Comparison of ENCODE assay signal across 8 cellular contexts in genomic region chr1:32291708-32292508, GRCh38. TPM values are rescaled to one million over a fixed set of nuclear protein-coding genes. Genes with fewer than 3 reads are reported as not detected.
DNase-seq lines count a peak whose midpoint lies in the region; ATAC-seq and TF ChIP-seq lines count a peak whose summit lies in the region.

HDAC1 (plus strand) TSS chr1:32292083; CDS start chr1:32292170, 87 bp downstream.

- no peaks in the 10 kb centered on the region for H3K27me3 Mint-ChIP-seq in activated naive CD8-positive, alpha-beta T cell
- H3K27me3 Mint-ChIP-seq in glutamatergic neuron (ENCODE audit: unreplicated experiment): peaks cover 4% of the 10 kb centered on the region

- peak within 1 kb of the TSS; percentile 98 for H3K4me3 Mint-ChIP-seq in activated naive CD8-positive, alpha-beta T cell
- H3K4me3 Mint-ChIP-seq in glutamatergic neuron (ENCODE audit: unreplicated experiment): peak within 1 kb of the TSS; percentile 96

- H3K36me3 Mint-ChIP-seq in activated naive CD8-positive, alpha-beta T cell: peaks cover 3% of the 10 kb centered on the region
- no peaks in the 10 kb centered on the region for H3K36me3 Mint-ChIP-seq in glutamatergic neuron (ENCODE audit: unreplicated experiment)

- intact Hi-C loops in testis (cut with DNase I; ENCODE audit: low total_unique reads): no loop called here

- H3K27ac Mint-ChIP-seq in activated naive CD8-positive, alpha-beta T cell: peak within 1 kb of the TSS; percentile 99
- peak within 1 kb of the TSS; percentile 79 for H3K27ac Mint-ChIP-seq in glutamatergic neuron (ENCODE audit: unreplicated experiment)

- DNase-seq in NCI-H1105 treated with DMSO at 0.1 percent for 48 hours (lab: John Stamatoyannopoulos, UW): peak; percentile 94
- peak; percentile 95 for DNase-seq in SKM-1 treated with dmso at 0.1 percent for 144 hours (lab: John Stamatoyannopoulos, UW; ENCODE audit: unreplicated experiment)
- DNase-seq in glutamatergic neuron: peak; percentile 81
- DNase-seq in osteoblast (ENCODE audit: insufficient read length, low spot score, missing footprints): peak; percentile 97
- DNase-seq in testis: peak; percentile 98

- H2AFZ ChIP-seq in osteoblast (ENCODE audit: low read length): peak within 1 kb of the TSS; percentile 99

- H3K4me2 ChIP-seq in osteoblast (ENCODE audit: insufficient read depth, low read length): peak within 1 kb of the TSS; percentile 92

- peaks cover 9% of the 10 kb centered on the region for H4K20me1 ChIP-seq in osteoblast (ENCODE audit: insufficient read depth, low read length)

- peak within 1 kb of the TSS; percentile 98 for H3K4me3 ChIP-seq in osteoblast (ENCODE audit: insufficient read depth, low read length)
- H3K4me3 ChIP-seq in testis: peak within 1 kb of the TSS; percentile 96 to 98

- H3K9me3 ChIP-seq in osteoblast (ENCODE audit: low read depth, low read length) (no peaks in the 10 kb centered on the region), testis (no peaks in the 10 kb centered on the region)

- peak; percentile 95 for ATAC-seq in HG02642 (IDR thresholded peaks at IDR 0.05; ENCODE audit: poor library complexity, unreplicated experiment)

- TF ChIP-seq CTCF in glutamatergic neuron (IDR thresholded peaks at IDR 0.05; ENCODE audit: partially characterized antibody, unreplicated experiment) (no peak), osteoblast (IDR thresholded peaks at IDR 0.05; ENCODE audit: extremely low read depth, low read depth, low read length) (no peak), testis (IDR thresholded peaks at IDR 0.05) (no peak)

- H3K27ac ChIP-seq in osteoblast (ENCODE audit: low read depth, low read length) (peak within 1 kb of the TSS; percentile 72), testis (peak within 1 kb of the TSS; percentile 89 to 90)

- WGBS in testis, 2 donors: 1% methylated on average over 17 to 50 of the region's 64 CpGs

- H3K27me3 ChIP-seq in osteoblast (ENCODE audit: insufficient read depth, low read length): no peaks in the 10 kb centered on the region
- no peaks in the 10 kb centered on the region for H3K27me3 ChIP-seq in testis

- H3K4me1 ChIP-seq in osteoblast (ENCODE audit: insufficient read depth, low read length): peaks cover 11% of the 10 kb centered on the region
- H3K4me1 ChIP-seq in testis: no peaks in the 10 kb centered on the region

- H3K79me2 ChIP-seq in osteoblast (ENCODE audit: insufficient read depth, low read length): peaks cover 37% of the 10 kb centered on the region

- TF ChIP-seq POLR2A in GM10847 (IDR thresholded peaks at IDR 0.05; ENCODE audit: extremely low read depth, insufficient read length) (peak; percentile 80), testis (IDR thresholded peaks at IDR 0.05) (no peak)

- H3K9me3 Mint-ChIP-seq in activated naive CD8-positive, alpha-beta T cell (ENCODE audit: low read depth): no peaks in the 10 kb centered on the region
- peaks cover 4% of the 10 kb centered on the region for H3K9me3 Mint-ChIP-seq in glutamatergic neuron (ENCODE audit: unreplicated experiment)

- H3K4me1 Mint-ChIP-seq in activated naive CD8-positive, alpha-beta T cell (ENCODE audit: low read depth): peaks cover 46% of the 10 kb centered on the region
- H3K4me1 Mint-ChIP-seq in glutamatergic neuron (ENCODE audit: low read depth, unreplicated experiment): no peaks in the 10 kb centered on the region

- no peaks in the 10 kb centered on the region for H3K36me3 ChIP-seq in osteoblast (ENCODE audit: insufficient read depth, low read length)
- H3K36me3 ChIP-seq in testis (ENCODE audit: low read depth, missing control alignments): no peaks in the 10 kb centered on the region

RNA-seq across cellular contexts. Expression of gene HDAC1, which starts in this region (rescaled TPM):
- total RNA-seq in glutamatergic neuron (ENCODE audit: unreplicated experiment): 36.9 TPM
- 44.5 and 46.6 TPM in 2 replicates for total RNA-seq in osteoblast
- 10 to 100 TPM; 83.1 to 99.2 TPM for total RNA-seq in testis
- 91.6 TPM for polyA plus RNA-seq in testis (ENCODE audit: insufficient read depth, low read depth, low replicate concordance)

Comparison
In these comparisons a context has a peak if more than half of its experiments do, and no peak if none do; other contexts are left out.
1. Peak in every context shown above with its lines: DNase-seq, ATAC-seq, H3K4me3 ChIP-seq and H3K27ac ChIP-seq.